Comparison of ENCODE assay signal across 1 cellular context in the genomic region with DNA sequence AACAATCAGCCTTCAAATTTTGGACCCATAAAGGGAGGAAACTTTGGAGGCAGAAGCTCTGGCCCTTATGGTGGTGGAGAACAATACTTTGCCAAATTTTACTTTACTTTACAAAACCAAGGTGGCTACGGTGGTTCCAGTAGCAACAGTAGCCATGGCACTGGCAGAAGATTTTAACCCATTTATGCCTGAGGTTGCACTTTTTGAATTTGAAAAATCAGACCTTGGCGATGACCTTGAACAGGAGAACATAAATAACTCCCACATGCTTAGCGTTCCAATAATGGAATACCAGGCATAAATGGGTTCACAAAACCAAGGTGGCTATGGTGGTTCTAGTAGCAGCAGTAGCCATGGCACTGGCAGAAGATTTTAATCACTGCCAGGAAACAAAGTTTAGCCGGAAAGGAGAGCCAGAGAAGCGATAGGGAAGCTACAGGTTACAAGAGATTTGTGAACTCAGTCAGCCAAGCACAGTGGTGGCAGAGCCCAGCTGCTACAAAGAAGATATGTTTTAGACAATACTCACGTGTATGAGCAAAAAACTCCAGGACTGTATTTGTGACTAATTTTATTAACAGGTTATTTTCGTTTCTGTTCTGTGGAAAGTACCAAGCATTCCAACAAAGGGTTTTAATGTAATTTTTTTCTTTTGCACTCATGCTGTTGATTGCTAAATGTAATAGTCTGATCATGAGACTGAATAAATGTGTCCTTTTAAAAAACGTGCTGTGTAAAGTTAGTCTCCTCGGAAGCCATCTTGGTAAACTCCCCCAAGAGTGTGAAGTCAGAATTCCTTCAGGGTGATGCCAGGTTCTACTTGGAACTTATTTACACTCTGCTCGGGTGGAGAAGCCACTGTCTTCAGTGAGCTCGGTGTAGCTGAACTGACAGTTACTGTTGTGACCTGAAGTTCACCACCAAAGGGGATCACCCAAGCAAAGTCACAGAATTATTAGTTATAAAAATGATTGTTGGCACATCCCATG.
TF ChIP-seq lines count a peak whose summit lies in the region.

No MANE protein-coding gene starts in this region.

TF ChIP-seq in GM12878, 131 proteins besides CTCF, POLR2A, EP300 and RAD21 (continued from another document and continues in another):
- TF ChIP-seq, protein P1, sequence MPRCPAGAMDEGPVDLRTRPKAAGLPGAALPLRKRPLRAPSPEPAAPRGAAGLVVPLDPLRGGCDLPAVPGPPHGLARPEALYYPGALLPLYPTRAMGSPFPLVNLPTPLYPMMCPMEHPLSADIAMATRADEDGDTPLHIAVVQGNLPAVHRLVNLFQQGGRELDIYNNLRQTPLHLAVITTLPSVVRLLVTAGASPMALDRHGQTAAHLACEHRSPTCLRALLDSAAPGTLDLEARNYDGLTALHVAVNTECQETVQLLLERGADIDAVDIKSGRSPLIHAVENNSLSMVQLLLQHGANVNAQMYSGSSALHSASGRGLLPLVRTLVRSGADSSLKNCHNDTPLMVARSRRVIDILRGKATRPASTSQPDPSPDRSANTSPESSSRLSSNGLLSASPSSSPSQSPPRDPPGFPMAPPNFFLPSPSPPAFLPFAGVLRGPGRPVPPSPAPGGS (IDR thresholded peaks at IDR 0.05; ENCODE audit: borderline replicate concordance, insufficient read depth, low read depth, low read length, poor library complexity, severe bottlenecking), result peak; percentile 63
- TF ChIP-seq ATF2 (IDR thresholded peaks at IDR 0.05; ENCODE audit: low read length) (peak; percentile 86), ZNF24 (IDR thresholded peaks at IDR 0.05) (no peak), IRF4 (IDR thresholded peaks at IDR 0.05; ENCODE audit: low read depth, low read length) (no peak), PML (IDR thresholded peaks at IDR 0.05; ENCODE audit: low read length) (no peak), NFXL1 (IDR thresholded peaks at IDR 0.05; ENCODE audit: borderline replicate concordance) (no peak), PAX5 (IDR thresholded peaks at IDR 0.05; ENCODE audit: borderline replicate concordance, low read depth, low read length) (no peak), PAX8 (IDR thresholded peaks at IDR 0.05) (no peak), RB1 (IDR thresholded peaks at IDR 0.05; ENCODE audit: borderline replicate concordance) (0 out of 2 replicates have a peak, but pooled peaks have one; percentile 52), STAT3 (IDR thresholded peaks at IDR 0.05; ENCODE audit: low read depth, low read length) (no peak), SMAD1 (IDR thresholded peaks at IDR 0.05; ENCODE audit: low read depth, partially characterized antibody) (no peak), LARP7 (IDR thresholded peaks at IDR 0.05) (no peak), BCLAF1 (IDR thresholded peaks at IDR 0.05) (no peak), MYB (IDR thresholded peaks at IDR 0.05; ENCODE audit: borderline replicate concordance, low read depth, low read length) (no peak), HCFC1 (IDR thresholded peaks at IDR 0.05; ENCODE audit: low read length) (no peak), TCF12 (IDR thresholded peaks at IDR 0.05; ENCODE audit: low read depth, low read length) (peak; percentile 58; the same call in 1 of the 2 replicates), NR2C1 (IDR thresholded peaks at IDR 0.05) (no peak), TAF1 (IDR thresholded peaks at IDR 0.05; ENCODE audit: borderline replicate concordance, low read depth, low read length) (no peak), ETV6 (conservative IDR thresholded peaks at IDR 0.05 in 1 of 2, IDR thresholded peaks at IDR 0.05 in 1 of 2; ENCODE audit: borderline replicate concordance in 1 of 2, low read depth in 1 of 2) (peak in 1 of 2 experiments; percentile 31; a peak in 1 of 4 replicates), RUNX3 (IDR thresholded peaks at IDR 0.05; ENCODE audit: low read length) (no peak), MTA2 (IDR thresholded peaks at IDR 0.05; ENCODE audit: low read depth) (0 out of 2 replicates have a peak, but pooled peaks have one; percentile 15), ZNF687 (IDR thresholded peaks at IDR 0.05) (no peak), SIN3A (IDR thresholded peaks at IDR 0.05; ENCODE audit: low read depth, low read length) (no peak), CREM (IDR thresholded peaks at IDR 0.05; ENCODE audit: low read depth) (peak; percentile 43), ZNF217 (IDR thresholded peaks at IDR 0.05) (no peak), ZBED1 (IDR thresholded peaks at IDR 0.05; ENCODE audit: borderline replicate concordance) (no peak), FOXM1 (IDR thresholded peaks at IDR 0.05; ENCODE audit: low read depth, low read length) (peak; percentile 82), ZBTB4 (CRISPR knock-in tag; IDR thresholded peaks at IDR 0.05) (0 out of 2 replicates have a peak, but pooled peaks have one; percentile 24), ZNF384 (IDR thresholded peaks at IDR 0.05; ENCODE audit: borderline replicate concordance, low read depth, low read length) (peak; percentile 42; the same call in 1 of the 2 replicates), NR2C2 (IDR thresholded peaks at IDR 0.05; ENCODE audit: borderline replicate concordance, control insufficient read depth, insufficient read length, low read depth) (no peak), NR2F1 (conservative IDR thresholded peaks at IDR 0.05) (0 out of 2 replicates have a peak, but pooled peaks have one; percentile 15), CBX3 (IDR thresholded peaks at IDR 0.05; ENCODE audit: borderline replicate concordance, low read depth) (no peak), ZNF622 (IDR thresholded peaks at IDR 0.05) (no peak), TARDBP (IDR thresholded peaks at IDR 0.05; ENCODE audit: borderline replicate concordance) (no peak), TCF7 (IDR thresholded peaks at IDR 0.05; ENCODE audit: borderline replicate concordance) (no peak), MEF2A (IDR thresholded peaks at IDR 0.05; ENCODE audit: insufficient read depth, low read depth, low read length) (peak; percentile 75), EGR1 (IDR thresholded peaks at IDR 0.05; ENCODE audit: borderline replicate concordance in 1 of 2, low read depth in 2 of 2, low read length in 2 of 2) (no peak), ESRRA (IDR thresholded peaks at IDR 0.05; ENCODE audit: low read length) (no peak), SREBF1 (IDR thresholded peaks at IDR 0.05; ENCODE audit: low read length) (no peak), SRF (IDR thresholded peaks at IDR 0.05; ENCODE audit: low read depth in 2 of 2, low read length in 2 of 2) (no peak), NFIC (IDR thresholded peaks at IDR 0.05; ENCODE audit: low read depth, low read length) (peak; percentile 80; the same call in 1 of the 2 replicates), ATF3 (IDR thresholded peaks at IDR 0.05; ENCODE audit: borderline replicate concordance, extremely low read depth, low read depth, low read length) (no peak), YY1 (IDR thresholded peaks at IDR 0.05; ENCODE audit: low read depth, low read length) (peak; percentile 78; the same call in 1 of the 2 replicates)
- TF ChIP-seq, protein P2, sequence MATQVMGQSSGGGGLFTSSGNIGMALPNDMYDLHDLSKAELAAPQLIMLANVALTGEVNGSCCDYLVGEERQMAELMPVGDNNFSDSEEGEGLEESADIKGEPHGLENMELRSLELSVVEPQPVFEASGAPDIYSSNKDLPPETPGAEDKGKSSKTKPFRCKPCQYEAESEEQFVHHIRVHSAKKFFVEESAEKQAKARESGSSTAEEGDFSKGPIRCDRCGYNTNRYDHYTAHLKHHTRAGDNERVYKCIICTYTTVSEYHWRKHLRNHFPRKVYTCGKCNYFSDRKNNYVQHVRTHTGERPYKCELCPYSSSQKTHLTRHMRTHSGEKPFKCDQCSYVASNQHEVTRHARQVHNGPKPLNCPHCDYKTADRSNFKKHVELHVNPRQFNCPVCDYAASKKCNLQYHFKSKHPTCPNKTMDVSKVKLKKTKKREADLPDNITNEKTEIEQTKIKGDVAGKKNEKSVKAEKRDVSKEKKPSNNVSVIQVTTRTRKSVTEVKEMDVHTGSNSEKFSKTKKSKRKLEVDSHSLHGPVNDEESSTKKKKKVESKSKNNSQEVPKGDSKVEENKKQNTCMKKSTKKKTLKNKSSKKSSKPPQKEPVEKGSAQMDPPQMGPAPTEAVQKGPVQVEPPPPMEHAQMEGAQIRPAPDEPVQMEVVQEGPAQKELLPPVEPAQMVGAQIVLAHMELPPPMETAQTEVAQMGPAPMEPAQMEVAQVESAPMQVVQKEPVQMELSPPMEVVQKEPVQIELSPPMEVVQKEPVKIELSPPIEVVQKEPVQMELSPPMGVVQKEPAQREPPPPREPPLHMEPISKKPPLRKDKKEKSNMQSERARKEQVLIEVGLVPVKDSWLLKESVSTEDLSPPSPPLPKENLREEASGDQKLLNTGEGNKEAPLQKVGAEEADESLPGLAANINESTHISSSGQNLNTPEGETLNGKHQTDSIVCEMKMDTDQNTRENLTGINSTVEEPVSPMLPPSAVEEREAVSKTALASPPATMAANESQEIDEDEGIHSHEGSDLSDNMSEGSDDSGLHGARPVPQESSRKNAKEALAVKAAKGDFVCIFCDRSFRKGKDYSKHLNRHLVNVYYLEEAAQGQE (IDR thresholded peaks at IDR 0.05; ENCODE audit: low read depth, low read length), result no peak
